ENCODE assay signal across 8 cellular contexts in the genomic region with DNA sequence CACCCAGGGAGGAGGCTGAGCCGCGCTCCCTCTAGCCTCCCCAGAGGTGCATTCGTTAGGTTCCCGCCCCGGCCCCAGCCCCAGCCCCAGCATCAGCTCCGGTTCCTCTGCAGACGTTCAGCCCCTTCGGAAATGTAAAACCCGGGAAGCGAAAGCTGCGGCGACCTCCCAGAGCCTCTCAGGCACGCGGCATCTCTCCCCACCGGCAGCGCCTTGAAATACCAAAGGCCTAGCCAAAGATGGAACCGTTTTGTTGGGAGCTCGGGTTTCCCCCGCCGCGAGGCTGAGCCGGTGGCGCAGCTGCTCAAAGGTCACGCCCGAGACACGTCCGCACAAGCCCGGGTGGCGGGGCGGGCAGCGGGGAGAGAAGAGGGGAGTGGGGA.
A peak's percentile ranks its signal among the peaks of the same experiment; 100 is the strongest.
DNase-seq lines count a peak whose midpoint lies in the region; ATAC-seq and TF ChIP-seq lines count a peak whose summit lies in the region.

No MANE protein-coding gene starts in this region.

- peak overlapping the region in 6 of 10 donors; percentile 0 to 61 (median 42) for H3K27ac ChIP-seq in heart right ventricle
- peak overlapping the region; percentile 73 for H3K27ac ChIP-seq in psoas muscle

- H3K9me3 ChIP-seq in heart right ventricle (no peaks in the 10 kb centered on the region), psoas muscle (no peaks in the 10 kb centered on the region)

- TF ChIP-seq CTCF in heart right ventricle (IDR thresholded peaks at IDR 0.05) (no peak), psoas muscle (IDR thresholded peaks at IDR 0.05) (no peak)

- peak overlapping the region in 9 of 10 donors; percentile 13 to 57 (median 44) for H3K4me3 ChIP-seq in heart right ventricle
- H3K4me3 ChIP-seq in psoas muscle, result peak overlapping the region; percentile 53

- H3K36me3 ChIP-seq in heart right ventricle, result no peaks in the 10 kb centered on the region
- no peaks in the 10 kb centered on the region for H3K36me3 ChIP-seq in psoas muscle (ENCODE audit: insufficient read depth in 1 of 2, low read depth in 1 of 2)

- 2 to 3% methylated on average over 31 of the region's 31 CpGs for WGBS in heart right ventricle, 2 donors
- 1% methylated on average over 27 to 31 of the region's 31 CpGs for WGBS in psoas muscle, 3 donors

- H3K27me3 ChIP-seq in heart right ventricle, result peaks cover 0 to 39% (median 5%) of the 10 kb centered on the region in 7 donors
- no peaks in the 10 kb centered on the region for H3K27me3 ChIP-seq in psoas muscle (ENCODE audit: insufficient read depth in 3 of 3, low read length in 2 of 3)

- ATAC-seq in GM21528 (IDR thresholded peaks at IDR 0.05; ENCODE audit: low FRiP score, unreplicated experiment) (peak; percentile 43), heart right ventricle (peak; percentile 81 to 91 (median 84)), psoas muscle (peak; percentile 93 to 98 (median 94)), HG03565 (IDR thresholded peaks at IDR 0.05; ENCODE audit: unreplicated experiment) (no peak)

- peak; percentile 45 for DNase-seq in DMS153 (lab: John Stamatoyannopoulos, UW)
- peak; percentile 93 for DNase-seq in NCI-H2107 treated with DMSO at 0.1 percent for 48 hours (lab: John Stamatoyannopoulos, UW; ENCODE audit: unreplicated experiment)
- DNase-seq in activated naive CD4-positive, alpha-beta T cell treated with Interleukin-2 at 50 U/mL for 16 hours, result peak; percentile 23
- peak; percentile 64 for DNase-seq in heart right ventricle
- peak; percentile 69 to 88 for DNase-seq in psoas muscle
- DNase-seq in NCI-H446 (lab: John Stamatoyannopoulos, UW), result no peak

- intact Hi-C loops in heart right ventricle (cut with DNase I) (loop anchor here in 1 of 10 donors (10.0 kb wide), 1 partner anchor 183 kb away; no protein-coding TSS in a partner anchor), psoas muscle (cut with DNase I) (no loop called here)

- H3K4me1 ChIP-seq in heart right ventricle, result peaks cover 2 to 18% (median 12%) of the 10 kb centered on the region in 9 donors
- peaks cover 35% of the 10 kb centered on the region for H3K4me1 ChIP-seq in psoas muscle

Comparison
In these comparisons a context has a peak if more than half of its experiments do, and no peak if none do; other contexts are left out.
1. DNase-seq: peak in DMS153 (single experiment), NCI-H2107 treated with DMSO at 0.1 percent for 48 hours (single experiment), activated naive CD4-positive, alpha-beta T cell treated with Interleukin-2 at 50 U/mL for 16 hours (single experiment), heart right ventricle (2 of 2) and psoas muscle (2 of 2); none in NCI-H446 (0 of 2).